1 cellular context compared by ENCODE assay signal in the genomic region with DNA sequence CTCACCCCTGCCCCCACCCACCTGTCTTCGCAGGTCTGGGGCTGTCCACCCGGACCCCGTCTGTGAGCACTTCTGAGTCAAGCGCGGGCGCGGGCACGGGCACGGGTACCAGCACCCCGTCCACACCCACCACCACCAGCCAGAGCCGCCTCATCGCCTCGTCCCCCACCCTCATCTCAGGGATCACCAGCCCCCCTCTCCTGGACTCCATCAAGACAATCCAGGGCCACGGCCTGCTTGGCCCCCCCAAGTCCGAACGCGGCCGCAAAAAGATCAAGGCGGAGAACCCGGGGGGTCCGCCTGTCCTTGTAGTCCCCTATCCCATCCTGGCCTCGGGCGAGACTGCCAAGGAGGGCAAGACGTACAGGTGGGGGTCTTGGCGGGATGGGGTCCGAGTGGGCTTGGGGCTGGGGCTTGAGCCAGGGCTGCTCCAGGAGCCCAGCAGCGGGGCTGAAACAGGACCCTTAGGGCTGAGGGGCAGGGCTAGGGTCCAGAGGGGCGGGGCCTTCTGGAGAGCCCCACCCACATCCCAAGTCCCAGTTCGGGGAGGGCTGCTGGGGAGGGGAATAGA.
TF ChIP-seq lines count a peak whose summit lies in the region.

No MANE protein-coding gene starts in this region.

TF ChIP-seq in HCT116, 20 proteins besides CTCF, POLR2A, EP300 and RAD21 (continued from another document):
- TF ChIP-seq, protein P1, sequence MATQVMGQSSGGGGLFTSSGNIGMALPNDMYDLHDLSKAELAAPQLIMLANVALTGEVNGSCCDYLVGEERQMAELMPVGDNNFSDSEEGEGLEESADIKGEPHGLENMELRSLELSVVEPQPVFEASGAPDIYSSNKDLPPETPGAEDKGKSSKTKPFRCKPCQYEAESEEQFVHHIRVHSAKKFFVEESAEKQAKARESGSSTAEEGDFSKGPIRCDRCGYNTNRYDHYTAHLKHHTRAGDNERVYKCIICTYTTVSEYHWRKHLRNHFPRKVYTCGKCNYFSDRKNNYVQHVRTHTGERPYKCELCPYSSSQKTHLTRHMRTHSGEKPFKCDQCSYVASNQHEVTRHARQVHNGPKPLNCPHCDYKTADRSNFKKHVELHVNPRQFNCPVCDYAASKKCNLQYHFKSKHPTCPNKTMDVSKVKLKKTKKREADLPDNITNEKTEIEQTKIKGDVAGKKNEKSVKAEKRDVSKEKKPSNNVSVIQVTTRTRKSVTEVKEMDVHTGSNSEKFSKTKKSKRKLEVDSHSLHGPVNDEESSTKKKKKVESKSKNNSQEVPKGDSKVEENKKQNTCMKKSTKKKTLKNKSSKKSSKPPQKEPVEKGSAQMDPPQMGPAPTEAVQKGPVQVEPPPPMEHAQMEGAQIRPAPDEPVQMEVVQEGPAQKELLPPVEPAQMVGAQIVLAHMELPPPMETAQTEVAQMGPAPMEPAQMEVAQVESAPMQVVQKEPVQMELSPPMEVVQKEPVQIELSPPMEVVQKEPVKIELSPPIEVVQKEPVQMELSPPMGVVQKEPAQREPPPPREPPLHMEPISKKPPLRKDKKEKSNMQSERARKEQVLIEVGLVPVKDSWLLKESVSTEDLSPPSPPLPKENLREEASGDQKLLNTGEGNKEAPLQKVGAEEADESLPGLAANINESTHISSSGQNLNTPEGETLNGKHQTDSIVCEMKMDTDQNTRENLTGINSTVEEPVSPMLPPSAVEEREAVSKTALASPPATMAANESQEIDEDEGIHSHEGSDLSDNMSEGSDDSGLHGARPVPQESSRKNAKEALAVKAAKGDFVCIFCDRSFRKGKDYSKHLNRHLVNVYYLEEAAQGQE (IDR thresholded peaks at IDR 0.05; ENCODE audit: low read depth) = no peak
- TF ChIP-seq ELF1 (IDR thresholded peaks at IDR 0.05; ENCODE audit: borderline replicate concordance, low read depth) = no peak
- TF ChIP-seq SP1 (IDR thresholded peaks at IDR 0.05; ENCODE audit: low read depth) = no peak
- no peak for TF ChIP-seq ZFX (IDR thresholded peaks at IDR 0.05)
- no peak for TF ChIP-seq YY1 (IDR thresholded peaks at IDR 0.05; ENCODE audit: extremely low read depth, insufficient replicate concordance, low read depth, low read length)
- no peak for TF ChIP-seq EZH2 (IDR thresholded peaks at IDR 0.05)
- no peak for TF ChIP-seq SRF (IDR thresholded peaks at IDR 0.05; ENCODE audit: low read depth)
- TF ChIP-seq, protein P2, sequence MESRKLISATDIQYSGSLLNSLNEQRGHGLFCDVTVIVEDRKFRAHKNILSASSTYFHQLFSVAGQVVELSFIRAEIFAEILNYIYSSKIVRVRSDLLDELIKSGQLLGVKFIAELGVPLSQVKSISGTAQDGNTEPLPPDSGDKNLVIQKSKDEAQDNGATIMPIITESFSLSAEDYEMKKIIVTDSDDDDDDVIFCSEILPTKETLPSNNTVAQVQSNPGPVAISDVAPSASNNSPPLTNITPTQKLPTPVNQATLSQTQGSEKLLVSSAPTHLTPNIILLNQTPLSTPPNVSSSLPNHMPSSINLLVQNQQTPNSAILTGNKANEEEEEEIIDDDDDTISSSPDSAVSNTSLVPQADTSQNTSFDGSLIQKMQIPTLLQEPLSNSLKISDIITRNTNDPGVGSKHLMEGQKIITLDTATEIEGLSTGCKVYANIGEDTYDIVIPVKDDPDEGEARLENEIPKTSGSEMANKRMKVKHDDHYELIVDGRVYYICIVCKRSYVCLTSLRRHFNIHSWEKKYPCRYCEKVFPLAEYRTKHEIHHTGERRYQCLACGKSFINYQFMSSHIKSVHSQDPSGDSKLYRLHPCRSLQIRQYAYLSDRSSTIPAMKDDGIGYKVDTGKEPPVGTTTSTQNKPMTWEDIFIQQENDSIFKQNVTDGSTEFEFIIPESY (IDR thresholded peaks at IDR 0.05; ENCODE audit: extremely low read depth, insufficient replicate concordance, low read length) = no peak
